26 cellular contexts compared by ENCODE assay signal in the genomic region with DNA sequence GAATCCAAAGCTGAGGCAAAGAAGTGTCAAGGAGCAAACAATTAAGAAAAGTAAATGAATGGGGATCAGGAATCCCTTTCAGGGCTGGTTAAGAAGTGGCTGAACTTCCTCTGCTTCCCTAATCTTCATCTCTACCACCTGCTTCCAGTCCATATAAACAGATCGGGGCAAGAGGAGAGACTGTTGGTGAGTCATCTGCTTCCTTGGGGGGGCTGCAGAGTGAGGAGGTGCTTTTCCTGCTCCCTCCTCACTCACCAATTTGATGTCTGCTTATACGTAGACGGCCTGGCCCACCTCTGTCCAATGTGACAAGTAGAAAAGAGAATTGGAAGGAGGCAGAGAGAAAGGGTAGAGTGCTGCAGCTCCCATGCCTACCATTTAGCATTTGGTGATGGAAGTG.
DNase-seq lines count a peak whose midpoint lies in the region; ATAC-seq lines count a peak whose summit lies in the region.
"Had no signal": no experiment of that assay in that cellular context is flagged by ENCODE, and none has a peak within 500 bp of the region (broad histone marks: within the 10 kb centered on the region; RNA-seq: fewer than 3 reads in every experiment).

No MANE protein-coding gene starts in this region.

- ATAC-seq in stimulated activated effector memory CD8-positive, alpha-beta T cell treated with anti-CD3 and anti-CD28 coated beads, Interleukin-12 subunit alpha, Interleukin-12 subunit beta, amount 100 ng/mL, for 72 hours = no peak
- no peak for ATAC-seq in GM19397 (IDR thresholded peaks at IDR 0.05; ENCODE audit: unreplicated experiment)
- ATAC-seq: gastroesophageal sphincter; naive thymus-derived CD8-positive, alpha-beta T cell had no signal

- no peak for DNase-seq in activated naive CD4-positive, alpha-beta T cell (lab: John Stamatoyannopoulos, UW)
- peak; percentile 8 for DNase-seq in KBM-7
- no peak for DNase-seq in activated naive CD8-positive, alpha-beta T cell treated with anti-CD3 and anti-CD28 coated beads for 36 hours
- no peak for DNase-seq in stimulated activated effector memory CD8-positive, alpha-beta T cell treated with anti-CD3 and anti-CD28 coated beads, Interleukin-12 subunit alpha, Interleukin-12 subunit beta, amount 100 ng/mL, for 72 hours (ENCODE audit: low spot score in 2 of 2)
- DNase-seq in Karpas-422 = no peak
- DNase-seq in posterior vena cava (ENCODE audit: low spot score) = no peak
- DNase-seq: activated CD8-positive, alpha-beta memory T cell treated with anti-CD3 and anti-CD28 coated beads, Interleukin-2, amount 50 U/mL, for 4 hours; activated gamma-delta T cell treated with Interleukin-2 at 50 U/mL for 16 hours; aorta; CD4-positive, alpha-beta T cell; GOT3; left ventricle myocardium inferior; MV-4-11; naive thymus-derived CD8-positive, alpha-beta T cell; NCI-H82; retina; SK-N-SH; T-helper 2 cell had no signal

- H3K36me3 ChIP-seq in Karpas-422 (ENCODE audit: insufficient read depth, low read length) = no peaks in the 10 kb centered on the region
- H3K36me3 ChIP-seq: cardiac muscle cell, gastroesophageal sphincter, left ventricle myocardium inferior, thoracic aorta had no signal

- H3K27ac Mint-ChIP-seq in activated naive CD4-positive, alpha-beta T cell treated with anti-CD3 and anti-CD28 coated beads, Interleukin-2, amount 50 U/mL, for 24 hours = peak overlapping the region; percentile 95
- peak overlapping the region; percentile 23 for H3K27ac Mint-ChIP-seq in activated naive CD8-positive, alpha-beta T cell treated with anti-CD3 and anti-CD28 coated beads for 36 hours
- peak overlapping the region; percentile 89 for H3K27ac Mint-ChIP-seq in stimulated activated effector memory CD8-positive, alpha-beta T cell treated with anti-CD3 and anti-CD28 coated beads, Interleukin-12 subunit alpha, Interleukin-12 subunit beta, amount 100 ng/mL, for 72 hours
- H3K27ac Mint-ChIP-seq: CD4-positive, alpha-beta T cell; mesothelial cell of epicardium; naive thymus-derived CD8-positive, alpha-beta T cell had no signal

- H3K9me3 ChIP-seq in Karpas-422 (ENCODE audit: low read length) = no peaks in the 10 kb centered on the region
- H3K9me3 ChIP-seq: gastroesophageal sphincter, left ventricle myocardium inferior, SK-N-SH, thoracic aorta had no signal

- H3K4me2 ChIP-seq in Karpas-422 (ENCODE audit: low read depth, low read length, poor library complexity, severe bottlenecking) = no peak overlapping the region
- H3K4me2 ChIP-seq: SK-N-SH, smooth muscle cell had no signal

- H3K79me2 ChIP-seq in Karpas-422 (ENCODE audit: low read length) = no peaks in the 10 kb centered on the region

- H3K4me1 ChIP-seq in Karpas-422 (ENCODE audit: low read length) = peaks cover 27% of the 10 kb centered on the region

- peaks cover 4% of the 10 kb centered on the region for H3K9me3 Mint-ChIP-seq in activated naive CD4-positive, alpha-beta T cell treated with anti-CD3 and anti-CD28 coated beads, Interleukin-2, amount 50 U/mL, for 24 hours
- H3K9me3 Mint-ChIP-seq in activated naive CD8-positive, alpha-beta T cell treated with anti-CD3 and anti-CD28 coated beads for 36 hours = no peaks in the 10 kb centered on the region
- H3K9me3 Mint-ChIP-seq in stimulated activated effector memory CD8-positive, alpha-beta T cell treated with anti-CD3 and anti-CD28 coated beads, Interleukin-12 subunit alpha, Interleukin-12 subunit beta, amount 100 ng/mL, for 72 hours = peaks cover 2% of the 10 kb centered on the region
- H3K9me3 Mint-ChIP-seq: CD4-positive, alpha-beta T cell; naive thymus-derived CD8-positive, alpha-beta T cell had no signal

- in situ Hi-C loops in KBM-7 (cut with MboI; ENCODE audit: low pct_unique_long_range_greater_than_20kb, low sequenced_read_pairs) = no loop called here

- no peaks in the 10 kb centered on the region for H3K9me2 ChIP-seq in Karpas-422 (replicated peaks; ENCODE audit: insufficient read depth, low read length)
- H3K9me2 ChIP-seq: SK-N-SH had no signal

- no peak overlapping the region for H3K4me3 Mint-ChIP-seq in activated naive CD4-positive, alpha-beta T cell treated with anti-CD3 and anti-CD28 coated beads, Interleukin-2, amount 50 U/mL, for 24 hours
- H3K4me3 Mint-ChIP-seq in activated naive CD8-positive, alpha-beta T cell treated with anti-CD3 and anti-CD28 coated beads for 36 hours = no peak overlapping the region
- peak overlapping the region; percentile 58 for H3K4me3 Mint-ChIP-seq in stimulated activated effector memory CD8-positive, alpha-beta T cell treated with anti-CD3 and anti-CD28 coated beads, Interleukin-12 subunit alpha, Interleukin-12 subunit beta, amount 100 ng/mL, for 72 hours
- H3K4me3 Mint-ChIP-seq: CD4-positive, alpha-beta T cell; mesothelial cell of epicardium; naive thymus-derived CD8-positive, alpha-beta T cell had no signal

- H2AFZ ChIP-seq in Karpas-422 (ENCODE audit: low read length) = no peak overlapping the region

- no peaks in the 10 kb centered on the region for H3K36me3 Mint-ChIP-seq in activated naive CD4-positive, alpha-beta T cell treated with anti-CD3 and anti-CD28 coated beads, Interleukin-2, amount 50 U/mL, for 24 hours
- no peaks in the 10 kb centered on the region for H3K36me3 Mint-ChIP-seq in activated naive CD8-positive, alpha-beta T cell treated with anti-CD3 and anti-CD28 coated beads for 36 hours
- H3K36me3 Mint-ChIP-seq in stimulated activated effector memory CD8-positive, alpha-beta T cell treated with anti-CD3 and anti-CD28 coated beads, Interleukin-12 subunit alpha, Interleukin-12 subunit beta, amount 100 ng/mL, for 72 hours = peaks cover 6% of the 10 kb centered on the region
- H3K36me3 Mint-ChIP-seq: naive thymus-derived CD8-positive, alpha-beta T cell had no signal

- no peak overlapping the region for H3K4me3 ChIP-seq in Karpas-422 (ENCODE audit: low read length)
- H3K4me3 ChIP-seq: cardiac muscle cell, coronary artery, gastroesophageal sphincter, left ventricle myocardium inferior, smooth muscle cell, thoracic aorta had no signal

- H3K27me3 ChIP-seq in Karpas-422 (ENCODE audit: low read length) = no peaks in the 10 kb centered on the region
- H3K27me3 ChIP-seq: cardiac muscle cell, gastroesophageal sphincter had no signal

- intact Hi-C loops in posterior vena cava (cut with DNase I) = no loop called here

- H4K20me1 ChIP-seq in Karpas-422 (ENCODE audit: insufficient read depth, low read depth, low read length) = no peaks in the 10 kb centered on the region

- no peaks in the 10 kb centered on the region for H3K27me3 Mint-ChIP-seq in activated naive CD4-positive, alpha-beta T cell treated with anti-CD3 and anti-CD28 coated beads, Interleukin-2, amount 50 U/mL, for 24 hours
- no peaks in the 10 kb centered on the region for H3K27me3 Mint-ChIP-seq in activated naive CD8-positive, alpha-beta T cell treated with anti-CD3 and anti-CD28 coated beads for 36 hours
- H3K27me3 Mint-ChIP-seq: CD4-positive, alpha-beta T cell had no signal

- H3K4me1 Mint-ChIP-seq in activated naive CD4-positive, alpha-beta T cell treated with anti-CD3 and anti-CD28 coated beads, Interleukin-2, amount 50 U/mL, for 24 hours = peaks cover 67% of the 10 kb centered on the region
- peaks cover 48% of the 10 kb centered on the region for H3K4me1 Mint-ChIP-seq in activated naive CD8-positive, alpha-beta T cell treated with anti-CD3 and anti-CD28 coated beads for 36 hours
- peaks cover 59% of the 10 kb centered on the region for H3K4me1 Mint-ChIP-seq in stimulated activated effector memory CD8-positive, alpha-beta T cell treated with anti-CD3 and anti-CD28 coated beads, Interleukin-12 subunit alpha, Interleukin-12 subunit beta, amount 100 ng/mL, for 72 hours

- no peak overlapping the region for H3K27ac ChIP-seq in Karpas-422 (ENCODE audit: low read length)
- H3K27ac ChIP-seq: cardiac muscle cell, coronary artery, gastroesophageal sphincter, left ventricle myocardium inferior, thoracic aorta had no signal

- H3K9ac ChIP-seq in Karpas-422 (ENCODE audit: low read length) = no peak overlapping the region
- H3K9ac ChIP-seq: SK-N-SH had no signal

Comparison
In these comparisons a context has a peak if more than half of its experiments do, and no peak if none do; other contexts are left out.
1. H3K27ac Mint-ChIP-seq: peak in every context shown above with its lines; median percentile 95 in activated naive CD4-positive, alpha-beta T cell treated with anti-CD3 and anti-CD28 coated beads, Interleukin-2, amount 50 U/mL, for 24 hours; 89 in stimulated activated effector memory CD8-positive, alpha-beta T cell treated with anti-CD3 and anti-CD28 coated beads, Interleukin-12 subunit alpha, Interleukin-12 subunit beta, amount 100 ng/mL, for 72 hours; 23 in activated naive CD8-positive, alpha-beta T cell treated with anti-CD3 and anti-CD28 coated beads for 36 hours.